1 cellular context compared by ENCODE assay signal in genomic region chr1:184801503-184801902, GRCh38.
TF ChIP-seq lines count a peak whose summit lies in the region.

No MANE protein-coding gene starts in this region.

TF ChIP-seq in K562, 482 proteins besides CTCF, POLR2A, EP300 and RAD21 (continued from another document):
- TF ChIP-seq E2F1 (CRISPR knock-in tag; IDR thresholded peaks at IDR 0.05) (no peak), PHTF2 (CRISPR knock-in tag; IDR thresholded peaks at IDR 0.05) (no peak), DDX20 (tag; IDR thresholded peaks at IDR 0.05; ENCODE audit: low read depth) (no peak)
